Comparison of ENCODE assay signal across 11 cellular contexts in genomic region chr12:121388421-121388981, GRCh38. TPM values are rescaled to one million over a fixed set of nuclear protein-coding genes. Genes with fewer than 3 reads are reported as not detected.
DNase-seq lines count a peak whose midpoint lies in the region; ATAC-seq and TF ChIP-seq lines count a peak whose summit lies in the region.
"Had no signal": no experiment of that assay in that cellular context is flagged by ENCODE, and none has a peak within 500 bp of the region (broad histone marks: within the 10 kb centered on the region; RNA-seq: fewer than 3 reads in every experiment).

No MANE protein-coding gene starts in this region.

- no peak for ATAC-seq in activated T-helper 17 cell treated with anti-CD3 and anti-CD28 coated beads, Interleukin-2, amount 50 U/mL, for 72 hours (replicated peaks)
- no peak for ATAC-seq in GM21723 (IDR thresholded peaks at IDR 0.05; ENCODE audit: unreplicated experiment)
- ATAC-seq in GM21526 (IDR thresholded peaks at IDR 0.05; ENCODE audit: low FRiP score, unreplicated experiment): no peak
- ATAC-seq: T-helper 17 cell had no signal

- peaks cover 0 to 3% (median 1%) of the 10 kb centered on the region in 3 donors for H3K27me3 Mint-ChIP-seq in CD14-positive monocyte (ENCODE audit: low read depth in 3 of 3)
- H3K27me3 Mint-ChIP-seq in activated T-helper 17 cell treated with anti-CD3 and anti-CD28 coated beads, Interleukin-2, amount 50 U/mL, for 72 hours: no peaks in the 10 kb centered on the region

- DNase-seq in CD14-positive monocyte (ENCODE audit: low spot score) (peak; percentile 51), HS-5 (ENCODE audit: low read depth) (peak; percentile 36), islet precursor cell (peak; percentile 88), Ammon's horn (ENCODE audit: low spot score) (no peak), hypothalamus (lab: John Stamatoyannopoulos, UW) (no peak)
- DNase-seq: activated naive CD4-positive, alpha-beta T cell treated with anti-CD3 and anti-CD28 coated beads for 36 hours; NCI-H2171 treated with DMSO at 0.1 percent for 48 hours; T-helper 17 cell had no signal

- H3K4me3 Mint-ChIP-seq in CD14-positive monocyte: peak overlapping the region in 1 of 2 donors; percentile 4
- H3K4me3 Mint-ChIP-seq in activated T-helper 17 cell treated with anti-CD3 and anti-CD28 coated beads, Interleukin-2, amount 50 U/mL, for 72 hours: no peak overlapping the region
- H3K4me3 Mint-ChIP-seq: activated naive CD4-positive, alpha-beta T cell treated with anti-CD3 and anti-CD28 coated beads for 36 hours; T-helper 17 cell had no signal

- no peak for TF ChIP-seq CTCF in CD14-positive monocyte (IDR thresholded peaks at IDR 0.05)

- H3K9me3 Mint-ChIP-seq in CD14-positive monocyte: peaks cover 0 to 3% (median 0%) of the 10 kb centered on the region in 7 donors
- no peaks in the 10 kb centered on the region for H3K9me3 Mint-ChIP-seq in activated T-helper 17 cell treated with anti-CD3 and anti-CD28 coated beads, Interleukin-2, amount 50 U/mL, for 72 hours
- H3K9me3 Mint-ChIP-seq: activated naive CD4-positive, alpha-beta T cell treated with anti-CD3 and anti-CD28 coated beads for 36 hours had no signal

- intact Hi-C loops in CD14-positive monocyte (cut with micrococcal nuclease): no loop called here

- H3K4me1 Mint-ChIP-seq in CD14-positive monocyte: peaks cover 23% of the 10 kb centered on the region
- H3K4me1 Mint-ChIP-seq in activated T-helper 17 cell treated with anti-CD3 and anti-CD28 coated beads, Interleukin-2, amount 50 U/mL, for 72 hours: peaks cover 11% of the 10 kb centered on the region

- no peaks in the 10 kb centered on the region for H3K36me3 Mint-ChIP-seq in CD14-positive monocyte
- no peaks in the 10 kb centered on the region for H3K36me3 Mint-ChIP-seq in activated T-helper 17 cell treated with anti-CD3 and anti-CD28 coated beads, Interleukin-2, amount 50 U/mL, for 72 hours (ENCODE audit: low read depth)

- H3K27ac Mint-ChIP-seq in CD14-positive monocyte: peak overlapping the region; percentile 12 to 87 (median 78)
- peak overlapping the region; percentile 6 for H3K27ac Mint-ChIP-seq in activated T-helper 17 cell treated with anti-CD3 and anti-CD28 coated beads, Interleukin-2, amount 50 U/mL, for 72 hours
- H3K27ac Mint-ChIP-seq: activated naive CD4-positive, alpha-beta T cell treated with anti-CD3 and anti-CD28 coated beads for 36 hours; T-helper 17 cell had no signal

RNA-seq across cellular contexts. Expression of gene RNF34, which starts 11.4 kb away (rescaled TPM):
- polyA plus RNA-seq in CD14-positive monocyte: 10 to 100 TPM; 15.5 to 23.8 TPM
- 10 to 100 TPM; 62.8 to 98.5 TPM for total RNA-seq in activated T-helper 17 cell treated with anti-CD3 and anti-CD28 coated beads, Interleukin-2, amount 50 U/mL, for 72 hours

RNA-seq across cellular contexts. Expression of gene ANAPC5, which starts 36.3 kb away (rescaled TPM):
- 100 to 1,000 TPM in 1 of 2 donors, 10 to 100 TPM in 1; 67.3 to 114 TPM for polyA plus RNA-seq in CD14-positive monocyte
- total RNA-seq in activated T-helper 17 cell treated with anti-CD3 and anti-CD28 coated beads, Interleukin-2, amount 50 U/mL, for 72 hours: 100 to 1,000 TPM in 1 of 2 donors, 10 to 100 TPM in 1; 62.5 to 114 TPM

Comparison
In these comparisons a context has a peak if more than half of its experiments do, and no peak if none do; other contexts are left out.
1. DNase-seq: peak in CD14-positive monocyte (single experiment), HS-5 (single experiment) and islet precursor cell (single experiment); none in Ammon's horn (single experiment) and hypothalamus (0 of 51).